ENCODE assay signal across 8 cellular contexts in genomic region chr11:57475671-57476222, GRCh38. TPM values are rescaled to one million over a fixed set of nuclear protein-coding genes. Genes with fewer than 3 reads are reported as not detected.
DNase-seq lines count a peak whose midpoint lies in the region; ATAC-seq and TF ChIP-seq lines count a peak whose summit lies in the region.

No MANE protein-coding gene starts in this region.

- ATAC-seq in HG03457 (IDR thresholded peaks at IDR 0.05; ENCODE audit: unreplicated experiment): peak; percentile 33
- ATAC-seq in HG03175 (IDR thresholded peaks at IDR 0.05; ENCODE audit: unreplicated experiment): no peak

- H3K27ac ChIP-seq in ectodermal cell (ENCODE audit: insufficient read depth, low read depth, low read length, poor library complexity, severe bottlenecking) (no peak overlapping the region), parathyroid adenoma (no peak overlapping the region)

- H3K36me3 ChIP-seq in ectodermal cell (ENCODE audit: control insufficient read depth, insufficient read depth, low read length) (no peaks in the 10 kb centered on the region), parathyroid adenoma (ENCODE audit: control insufficient read depth, insufficient read depth, low read length) (no peaks in the 10 kb centered on the region)

- H3K4me2 ChIP-seq in parathyroid adenoma (ENCODE audit: low read length): peak overlapping the region; percentile 59

- TF ChIP-seq CTCF in GM12865 (IDR thresholded peaks at IDR 0.05; ENCODE audit: insufficient read depth, low read depth, low read length, missing control alignments): no peak
- no peak for TF ChIP-seq CTCF in parathyroid adenoma (IDR thresholded peaks at IDR 0.05)

- peak overlapping the region; percentile 76 for H3K4me3 ChIP-seq in GM12865 (ENCODE audit: low read depth, low read length)
- H3K4me3 ChIP-seq in ectodermal cell (ENCODE audit: insufficient read depth, low read depth, low read length): peak overlapping the region; percentile 22
- H3K4me3 ChIP-seq in parathyroid adenoma (ENCODE audit: low read depth, low read length): peak overlapping the region; percentile 37

- H3K79me2 ChIP-seq in parathyroid adenoma: no peaks in the 10 kb centered on the region

- H2AFZ ChIP-seq in parathyroid adenoma: peak overlapping the region; percentile 62

- H3K27me3 ChIP-seq in ectodermal cell (ENCODE audit: control insufficient read depth, insufficient read depth, low read length, poor library complexity, severe bottlenecking) (peaks cover 59% of the 10 kb centered on the region), parathyroid adenoma (ENCODE audit: control insufficient read depth, insufficient read depth, low read length) (no peaks in the 10 kb centered on the region)

- H3K4me1 ChIP-seq in ectodermal cell (ENCODE audit: control insufficient read depth, insufficient read depth, low read length): no peaks in the 10 kb centered on the region
- peaks cover 2% of the 10 kb centered on the region for H3K4me1 ChIP-seq in parathyroid adenoma

- H3K9me3 ChIP-seq in ectodermal cell (ENCODE audit: control insufficient read depth, low read length) (no peaks in the 10 kb centered on the region), parathyroid adenoma (ENCODE audit: control insufficient read depth, low read length) (no peaks in the 10 kb centered on the region)

- DNase-seq in GM12865 (ENCODE audit: low read depth): peak; percentile 73
- DNase-seq in NCI-H226: no peak
- no peak for DNase-seq in NCI-H128 (lab: John Stamatoyannopoulos, UW; ENCODE audit: unreplicated experiment)
- DNase-seq in stimulated activated CD4-positive, alpha-beta T cell treated with anti-CD3 and anti-CD28 coated beads, Interleukin-12 subunit alpha, Interleukin-12 subunit beta, amount 100 ng/mL, for 4 hours: no peak

- 38 to 43% methylated on average over 12 of the region's 12 CpGs for WGBS in ectodermal cell, 2 experiments

- H3K9ac ChIP-seq in parathyroid adenoma: no peak overlapping the region

RNA-seq across cellular contexts. Expression of gene RTN4RL2, which starts 15.4 kb away (rescaled TPM):
- 13.9 TPM for polyA plus RNA-seq in ectodermal cell (2013, experiment 1 of 4)
- polyA plus RNA-seq in ectodermal cell (2013, experiment 2 of 4): 10.3 TPM
- 9.9 TPM for polyA plus RNA-seq in ectodermal cell (2013, experiment 3 of 4)
- polyA plus RNA-seq in ectodermal cell (2013, experiment 4 of 4): 9.9 TPM

RNA-seq across cellular contexts. Expression of gene SLC43A1, which starts 39.8 kb away (rescaled TPM):
- 1.4 TPM for polyA plus RNA-seq in ectodermal cell (2013, experiment 1 of 4)
- 0.71 TPM for polyA plus RNA-seq in ectodermal cell (2013, experiment 2 of 4)
- polyA plus RNA-seq in ectodermal cell (2013, experiment 3 of 4): 1.3 TPM
- polyA plus RNA-seq in ectodermal cell (2013, experiment 4 of 4): 1.5 TPM

RNA-seq across cellular contexts. Expression of gene SLC43A3, which starts 48.8 kb away (rescaled TPM):
- polyA plus RNA-seq in ectodermal cell (2013, experiment 1 of 4): 17.3 TPM
- polyA plus RNA-seq in ectodermal cell (2013, experiment 2 of 4): 16.3 TPM
- 10.4 TPM for polyA plus RNA-seq in ectodermal cell (2013, experiment 3 of 4)
- 11.9 TPM for polyA plus RNA-seq in ectodermal cell (2013, experiment 4 of 4)

RNA-seq across cellular contexts. Expression of gene TIMM10, which starts 54.8 kb away (rescaled TPM):
- polyA plus RNA-seq in ectodermal cell (2013, experiment 1 of 4): 43.2 TPM
- 40.4 TPM for polyA plus RNA-seq in ectodermal cell (2013, experiment 2 of 4)
- 40.3 TPM for polyA plus RNA-seq in ectodermal cell (2013, experiment 3 of 4)
- 44.1 TPM for polyA plus RNA-seq in ectodermal cell (2013, experiment 4 of 4)

Comparison
In these comparisons a context has a peak if more than half of its experiments do, and no peak if none do; other contexts are left out.
1. H3K4me3 ChIP-seq: peak in every context shown above with its lines; median percentile 76 in GM12865; 37 in parathyroid adenoma; 22 in ectodermal cell.